Comparison of ENCODE assay signal across 8 cellular contexts in genomic region chr12:56189918-56190694, GRCh38. TPM values are rescaled to one million over a fixed set of nuclear protein-coding genes. Genes with fewer than 3 reads are reported as not detected.
DNase-seq lines count a peak whose midpoint lies in the region; ATAC-seq and TF ChIP-seq lines count a peak whose summit lies in the region.

No MANE protein-coding gene starts in this region.

- no peaks in the 10 kb centered on the region for H3K27me3 Mint-ChIP-seq in activated CD4-positive, alpha-beta T cell treated with anti-CD3 and anti-CD28 coated beads, Interleukin-2, amount 10 ng/mL, durations not matched to agents 7 days and 5 days

- CTCF ChIA-PET in activated CD4-positive, alpha-beta T cell treated with anti-CD3 and anti-CD28 coated beads, Interleukin-2, amount 10 ng/mL, durations not matched to agents 7 days and 5 days (lab: Charles Lee) = interaction anchor here (0.5 to 6.7 kb wide), 63 partner anchors 10 to 813 kb away, joined by 3 to 99 read pairs (median 5); partner anchors contain the start of genes ANKRD52, CNPY2, DNAJC14 and ESYT1

- peaks cover 55% of the 10 kb centered on the region for H3K4me1 Mint-ChIP-seq in activated CD4-positive, alpha-beta T cell treated with anti-CD3 and anti-CD28 coated beads, Interleukin-2, amount 10 ng/mL, durations not matched to agents 7 days and 5 days

- DNase-seq in A172 (ENCODE audit: low spot score) = peak; percentile 82
- peak; percentile 77 to 90 for DNase-seq in NCI-H524 (lab: John Stamatoyannopoulos, UW)
- DNase-seq in activated CD4-positive, alpha-beta T cell treated with anti-CD3 and anti-CD28 coated beads, Interleukin-2, amount 10 ng/mL, durations not matched to agents 7 days and 5 days = peak; percentile 73
- peak; percentile 89 for DNase-seq in coronary artery (ENCODE audit: low spot score)
- peak; percentile 97 for DNase-seq in left kidney (ENCODE audit: low read depth, low spot score)
- DNase-seq in stimulated activated CD4-positive, alpha-beta T cell treated with anti-CD3 and anti-CD28 coated beads, Interleukin-1b, Interleukin-23, amount 100 ng/mL, for 24 hours (ENCODE audit: low read depth in 4 of 4, low spot score in 1 of 4) = peak; percentile 59 to 93 (median 86)

- H3K9me3 Mint-ChIP-seq in activated CD4-positive, alpha-beta T cell treated with anti-CD3 and anti-CD28 coated beads, Interleukin-2, amount 10 ng/mL, durations not matched to agents 7 days and 5 days = no peaks in the 10 kb centered on the region

- H3K36me3 Mint-ChIP-seq in activated CD4-positive, alpha-beta T cell treated with anti-CD3 and anti-CD28 coated beads, Interleukin-2, amount 10 ng/mL, durations not matched to agents 7 days and 5 days (ENCODE audit: low read depth) = peaks cover 33% of the 10 kb centered on the region

- POLR2A ChIA-PET in activated CD4-positive, alpha-beta T cell treated with anti-CD3 and anti-CD28 coated beads, Interleukin-2, amount 10 ng/mL, durations not matched to agents 7 days and 5 days (lab: Charles Lee) = interaction anchor here (0.6 to 1.4 kb wide), 5 partner anchors 32 to 86 kb away, joined by 3 to 5 read pairs (median 4); partner anchors contain the start of genes ESYT1, MYL6, PA2G4 and RNF41

- peak overlapping the region; percentile 84 for H3K4me3 Mint-ChIP-seq in activated CD4-positive, alpha-beta T cell treated with anti-CD3 and anti-CD28 coated beads, Interleukin-2, amount 10 ng/mL, durations not matched to agents 7 days and 5 days

- H3K27ac ChIP-seq in coronary artery = peak overlapping the region; percentile 89 to 95

- ATAC-seq in GM19025 (IDR thresholded peaks at IDR 0.05; ENCODE audit: low read depth, unreplicated experiment) (peak; percentile 19), HG03378 (IDR thresholded peaks at IDR 0.05; ENCODE audit: unreplicated experiment) (peak; percentile 40)

- peak overlapping the region; percentile 93 for H3K27ac Mint-ChIP-seq in activated CD4-positive, alpha-beta T cell treated with anti-CD3 and anti-CD28 coated beads, Interleukin-2, amount 10 ng/mL, durations not matched to agents 7 days and 5 days

- peak; percentile 17 for TF ChIP-seq CTCF in coronary artery (IDR thresholded peaks at IDR 0.05)

- peak overlapping the region; percentile 86 for H3K4me3 ChIP-seq in coronary artery

RNA-seq across cellular contexts. Expression of gene SMARCC2, which starts 0.8 kb away (rescaled TPM):
- total RNA-seq in A172 (2014; rRNA removed; shearing (Covaris generic)) = 27.4 and 27.9 TPM in 2 replicates
- total RNA-seq in activated CD4-positive, alpha-beta T cell treated with anti-CD3 and anti-CD28 coated beads, Interleukin-2, amount 10 ng/mL, durations not matched to agents 7 days and 5 days = 100 to 1,000 TPM; 140 to 173 TPM

RNA-seq across cellular contexts. Expression of gene RNF41, which starts 31.6 kb away (rescaled TPM):
- 51.8 and 52.9 TPM in 2 replicates for total RNA-seq in A172 (2014; rRNA removed; shearing (Covaris generic))
- total RNA-seq in activated CD4-positive, alpha-beta T cell treated with anti-CD3 and anti-CD28 coated beads, Interleukin-2, amount 10 ng/mL, durations not matched to agents 7 days and 5 days = 10 to 100 TPM; 30.1 to 31.6 TPM

RNA-seq across cellular contexts. Expression of gene MYL6, which starts 31.9 kb away (rescaled TPM):
- total RNA-seq in A172 (2014; rRNA removed; shearing (Covaris generic)) = 2,063 and 2,222 TPM in 2 replicates
- 1,000 to 10,000 TPM; 1,336 to 1,525 TPM for total RNA-seq in activated CD4-positive, alpha-beta T cell treated with anti-CD3 and anti-CD28 coated beads, Interleukin-2, amount 10 ng/mL, durations not matched to agents 7 days and 5 days

RNA-seq across cellular contexts. Expression of gene NABP2, which starts 34.0 kb away (rescaled TPM):
- 60.9 and 65.0 TPM in 2 replicates for total RNA-seq in A172 (2014; rRNA removed; shearing (Covaris generic))
- 10 to 100 TPM; 56.7 to 63.5 TPM for total RNA-seq in activated CD4-positive, alpha-beta T cell treated with anti-CD3 and anti-CD28 coated beads, Interleukin-2, amount 10 ng/mL, durations not matched to agents 7 days and 5 days

RNA-seq across cellular contexts. Expression of gene MYL6B, which starts 37.7 kb away (rescaled TPM):
- total RNA-seq in A172 (2014; rRNA removed; shearing (Covaris generic)) = 76.0 and 139 TPM in 2 replicates
- total RNA-seq in activated CD4-positive, alpha-beta T cell treated with anti-CD3 and anti-CD28 coated beads, Interleukin-2, amount 10 ng/mL, durations not matched to agents 7 days and 5 days = 10 to 100 TPM; 56.6 to 63.4 TPM

Comparison
In these comparisons a context has a peak if more than half of its experiments do, and no peak if none do; other contexts are left out.
1. Peak in every context shown above with its lines: DNase-seq, ATAC-seq, H3K4me3 ChIP-seq and H3K27ac ChIP-seq.